In the genomic region with DNA sequence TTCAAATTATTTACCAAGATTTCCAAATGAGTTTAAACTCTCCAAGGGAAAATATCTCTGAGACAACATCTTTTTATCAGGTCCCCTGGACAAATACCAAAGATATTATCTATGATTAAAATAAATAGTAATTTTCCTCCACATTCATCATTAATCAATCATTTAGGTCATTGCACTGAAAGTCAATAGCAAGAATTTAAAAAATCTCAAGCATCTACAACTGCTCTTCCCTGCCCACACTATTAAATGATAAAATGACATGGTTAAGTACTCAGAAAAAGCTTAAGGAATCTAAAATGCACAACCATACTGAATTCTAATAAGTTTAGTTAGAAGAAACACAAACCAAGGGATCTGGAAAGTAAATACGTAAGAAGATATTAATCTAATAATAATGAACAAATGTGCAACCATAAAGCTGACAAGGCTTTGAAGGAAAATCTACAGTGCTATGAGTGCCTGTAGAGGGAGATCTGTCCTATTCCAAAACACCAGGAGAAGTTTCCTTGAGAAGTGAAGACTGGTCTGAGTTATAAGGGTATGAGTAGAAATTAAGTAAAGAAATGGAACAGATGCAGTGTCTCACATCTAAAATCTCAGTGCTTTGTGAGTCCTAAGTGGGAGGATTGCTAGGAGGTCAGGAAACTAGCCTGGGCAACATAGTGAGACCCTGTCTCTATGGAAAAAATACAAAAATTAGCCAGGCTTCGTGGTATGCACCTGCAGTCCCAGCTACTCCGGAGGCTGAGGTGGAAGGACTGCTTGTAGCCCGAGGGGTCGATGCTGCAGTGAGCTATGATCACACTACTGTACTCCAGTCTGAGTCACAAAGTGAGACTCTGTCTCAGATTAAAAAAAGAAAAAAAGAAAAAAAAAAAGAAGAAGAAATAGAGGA, we compare ENCODE assay signal across 11 cellular contexts. TPM values are rescaled to one million over a fixed set of nuclear protein-coding genes. Genes with fewer than 3 reads are reported as not detected.
DNase-seq lines count a peak whose midpoint lies in the region; ATAC-seq and TF ChIP-seq lines count a peak whose summit lies in the region.
"Had no signal": no experiment of that assay in that cellular context is flagged by ENCODE, and none has a peak within 500 bp of the region (broad histone marks: within the 10 kb centered on the region; RNA-seq: fewer than 3 reads in every experiment).

No MANE protein-coding gene starts in this region.

- peak overlapping the region; percentile 72 for H3K27ac Mint-ChIP-seq in type B pancreatic cell

- H3K9ac ChIP-seq in liver (ENCODE audit: low read depth in 1 of 2, low read length in 2 of 2): no peak overlapping the region

- peak in 1 of 2 donors; percentile 21 for DNase-seq in cardiac muscle cell (ENCODE audit: low read depth in 1 of 2, low spot score in 1 of 2)
- DNase-seq in cardiac septum (ENCODE audit: low spot score): no peak
- no peak for DNase-seq in type B pancreatic cell (ENCODE audit: extremely low spot score, unreplicated experiment)
- DNase-seq in body of pancreas: no peak
- DNase-seq: cerebellar nuclear complex, heart left ventricle, NCI-H2081 had no signal

- no peak for ATAC-seq in body of pancreas
- no peak for ATAC-seq in GM21528 (IDR thresholded peaks at IDR 0.05; ENCODE audit: low FRiP score, unreplicated experiment)
- no peak for ATAC-seq in HG03196 (IDR thresholded peaks at IDR 0.05; ENCODE audit: unreplicated experiment)
- ATAC-seq: heart left ventricle had no signal

- H3K36me3 ChIP-seq in cardiac muscle cell (peaks cover 40% of the 10 kb centered on the region), liver (ENCODE audit: control insufficient read depth in 4 of 4, insufficient read depth in 3 of 4, low read depth in 1 of 4, low read length in 3 of 4) (peaks cover 2 to 12% (median 9%) of the 10 kb centered on the region in 4 donors), body of pancreas (replicated peaks in 1 of 2; ENCODE audit: insufficient read depth in 1 of 2, low read depth in 2 of 2) (peaks cover 0 to 10% of the 10 kb centered on the region in 2 donors)

- no peaks in the 10 kb centered on the region for H3K4me1 Mint-ChIP-seq in type B pancreatic cell (ENCODE audit: unreplicated experiment)

- peak; percentile 19 for TF ChIP-seq CTCF in cardiac muscle cell (IDR thresholded peaks at IDR 0.05; ENCODE audit: low read depth, low read length)
- TF ChIP-seq CTCF in liver (IDR thresholded peaks at IDR 0.05; ENCODE audit: low read depth, low read length, missing input control): peak; percentile 22
- no peak for TF ChIP-seq CTCF in type B pancreatic cell (conservative IDR thresholded peaks at IDR 0.05)
- peak in 3 of 7 experiments; percentile 13 to 24 (median 19) for TF ChIP-seq CTCF in body of pancreas (IDR thresholded peaks at IDR 0.05)

- H3K36me3 Mint-ChIP-seq in type B pancreatic cell: peaks cover 47% of the 10 kb centered on the region

- no peak for TF ChIP-seq POLR2A in body of pancreas (IDR thresholded peaks at IDR 0.05)

- H3K4me3 Mint-ChIP-seq in type B pancreatic cell: peak overlapping the region; percentile 12

- no peaks in the 10 kb centered on the region for H3K9me3 Mint-ChIP-seq in type B pancreatic cell

- WGBS in liver: 96% methylated on average over 5 of the region's 5 CpGs
- WGBS in body of pancreas, 2 donors: 82 to 90% methylated on average over 5 of the region's 5 CpGs

- peak; percentile 45 to 59 for TF ChIP-seq RAD21 in liver (IDR thresholded peaks at IDR 0.05)

- H3K27me3 ChIP-seq in cardiac muscle cell: no peaks in the 10 kb centered on the region
- H3K27me3 ChIP-seq in liver (ENCODE audit: control insufficient read depth in 4 of 4, insufficient read depth in 4 of 4, low read length in 3 of 4): no peaks in the 10 kb centered on the region
- no peaks in the 10 kb centered on the region for H3K27me3 ChIP-seq in body of pancreas
- H3K27me3 ChIP-seq: heart left ventricle had no signal

- H3K4me3 ChIP-seq in cardiac muscle cell (no peak overlapping the region), liver (ENCODE audit: low read depth in 1 of 3, low read length in 3 of 3) (no peak overlapping the region), body of pancreas (no peak overlapping the region)
- H3K4me3 ChIP-seq: heart left ventricle had no signal

- H3K27ac ChIP-seq in cardiac muscle cell: no peak overlapping the region
- H3K27ac ChIP-seq in cingulate gyrus (ENCODE audit: low read depth, low read length): peak overlapping the region; percentile 75
- H3K27ac ChIP-seq in liver (ENCODE audit: low read depth in 1 of 2, low read length in 2 of 2): no peak overlapping the region
- no peak overlapping the region for H3K27ac ChIP-seq in body of pancreas
- H3K27ac ChIP-seq: heart left ventricle had no signal

- H3K9me3 ChIP-seq in cardiac muscle cell (ENCODE audit: low read depth) (no peaks in the 10 kb centered on the region), liver (ENCODE audit: control insufficient read depth in 4 of 4, low read length in 3 of 4) (no peaks in the 10 kb centered on the region), body of pancreas (no peaks in the 10 kb centered on the region)
- H3K9me3 ChIP-seq: heart left ventricle had no signal

- intact Hi-C loops in cardiac septum (cut with DNase I): no loop called here
- intact Hi-C loops in body of pancreas (cut with DNase I): no loop called here

- H3K4me1 ChIP-seq in cardiac muscle cell (ENCODE audit: low read depth): no peaks in the 10 kb centered on the region
- no peaks in the 10 kb centered on the region for H3K4me1 ChIP-seq in liver (ENCODE audit: control insufficient read depth in 4 of 4, insufficient read depth in 4 of 4, low read length in 3 of 4)
- peaks cover 3% of the 10 kb centered on the region for H3K4me1 ChIP-seq in body of pancreas
- H3K4me1 ChIP-seq: heart left ventricle had no signal

- no peaks in the 10 kb centered on the region for H3K27me3 Mint-ChIP-seq in type B pancreatic cell

TF ChIP-seq in liver, 16 proteins besides CTCF, POLR2A, EP300 and RAD21 (continues in another document):
- TF ChIP-seq GABPA (IDR thresholded peaks at IDR 0.05 in 1 of 2, conservative IDR thresholded peaks at IDR 0.05 in 1 of 2) (no peak), HNF4G (IDR thresholded peaks at IDR 0.05) (no peak), ZBTB33 (IDR thresholded peaks at IDR 0.05) (no peak), NR2F2 (IDR thresholded peaks at IDR 0.05) (no peak), REST (IDR thresholded peaks at IDR 0.05) (no peak), EGR1 (IDR thresholded peaks at IDR 0.05; ENCODE audit: low read depth in 2 of 2) (no peak), JUND (IDR thresholded peaks at IDR 0.05) (no peak)
- TF ChIP-seq, protein P1, sequence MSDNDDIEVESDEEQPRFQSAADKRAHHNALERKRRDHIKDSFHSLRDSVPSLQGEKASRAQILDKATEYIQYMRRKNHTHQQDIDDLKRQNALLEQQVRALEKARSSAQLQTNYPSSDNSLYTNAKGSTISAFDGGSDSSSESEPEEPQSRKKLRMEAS (IDR thresholded peaks at IDR 0.05): no peak

RNA-seq across cellular contexts. Expression of gene INTS13, which starts 19.2 kb away (rescaled TPM):
- 17.8 and 21.0 TPM in 2 replicates for total RNA-seq in cardiac muscle cell
- polyA plus RNA-seq in cardiac muscle cell: 18.9 and 33.9 TPM in 2 replicates
- 15.5 TPM for total RNA-seq in cardiac septum
- total RNA-seq in liver: 10 to 100 TPM; 12.7 to 19.7 TPM
- polyA plus RNA-seq in liver: 1 to 10 TPM; 6.6 to 7.6 TPM
- total RNA-seq in type B pancreatic cell (ENCODE audit: low replicate concordance): 30.3 and 34.1 TPM in 2 replicates
- total RNA-seq in body of pancreas: 10 to 100 TPM; 12.9 to 13.0 TPM

RNA-seq across cellular contexts. Expression of gene FGFR1OP2, which starts 19.7 kb away (rescaled TPM):
- total RNA-seq in cardiac muscle cell (37.1 and 59.1 TPM in 2 replicates), cardiac septum (37.4 TPM), liver (10 to 100 TPM; 35.5 to 76.0 TPM), type B pancreatic cell (ENCODE audit: low replicate concordance) (46.9 and 64.5 TPM in 2 replicates), body of pancreas (10 to 100 TPM; 39.2 to 41.5 TPM)
- polyA plus RNA-seq in cardiac muscle cell (27.4 and 28.3 TPM in 2 replicates), liver (10 to 100 TPM; 11.9 to 19.7 TPM)
